Comparison of ENCODE assay signal across 9 cellular contexts in genomic region chr2:203871371-203871983, GRCh38. TPM values are rescaled to one million over a fixed set of nuclear protein-coding genes. Genes with fewer than 3 reads are reported as not detected.
DNase-seq lines count a peak whose midpoint lies in the region; ATAC-seq and TF ChIP-seq lines count a peak whose summit lies in the region.
"Had no signal": no experiment of that assay in that cellular context is flagged by ENCODE, and none has a peak within 500 bp of the region (broad histone marks: within the 10 kb centered on the region; RNA-seq: fewer than 3 reads in every experiment).

No MANE protein-coding gene starts in this region.

- DNase-seq in heart right ventricle (no peak), cardiac septum (ENCODE audit: low spot score) (no peak), SIG-M5 treated with dmso at 0.1 percent for 504 hours (lab: John Stamatoyannopoulos, UW; ENCODE audit: unreplicated experiment) (peak; percentile 72), NCI-H774 (lab: John Stamatoyannopoulos, UW) (no peak), NCI-H146 treated with DMSO at 0.1 percent for 48 hours (lab: John Stamatoyannopoulos, UW; ENCODE audit: unreplicated experiment) (no peak), mesothelial cell of epicardium (ENCODE audit: low spot score in 2 of 2, unreplicated experiment in 2 of 2) (no peak)

- H3K4me1 Mint-ChIP-seq in stimulated activated naive CD8-positive, alpha-beta T cell treated with anti-CD3 and anti-CD28 coated beads, Interleukin-15, Interleukin-2, amounts not matched to agents 100 ng/mL and 50 ng/mL, for 24 hours (ENCODE audit: low read depth): peaks cover 81% of the 10 kb centered on the region
- H3K4me1 Mint-ChIP-seq in mesothelial cell of epicardium: no peaks in the 10 kb centered on the region

- TF ChIP-seq CTCF in heart right ventricle (IDR thresholded peaks at IDR 0.05): no peak
- no peak for TF ChIP-seq CTCF in mesothelial cell of epicardium (IDR thresholded peaks at IDR 0.05; ENCODE audit: unreplicated experiment)

- H3K27me3 ChIP-seq in heart right ventricle: no peaks in the 10 kb centered on the region

- peak in 6 of 8 donors; percentile 27 to 57 (median 43) for ATAC-seq in heart right ventricle
- peak; percentile 91 for ATAC-seq in HG02763 (IDR thresholded peaks at IDR 0.05; ENCODE audit: unreplicated experiment)

- H3K9me3 ChIP-seq in heart right ventricle: no peaks in the 10 kb centered on the region

- no peak overlapping the region for H3K4me3 ChIP-seq in heart right ventricle

- peaks cover 0 to 20% (median 0%) of the 10 kb centered on the region in 9 donors for H3K4me1 ChIP-seq in heart right ventricle

- no peaks in the 10 kb centered on the region for H3K27me3 Mint-ChIP-seq in stimulated activated naive CD8-positive, alpha-beta T cell treated with anti-CD3 and anti-CD28 coated beads, Interleukin-15, Interleukin-2, amounts not matched to agents 100 ng/mL and 50 ng/mL, for 24 hours
- H3K27me3 Mint-ChIP-seq in mesothelial cell of epicardium (ENCODE audit: low read depth): peaks cover 41% of the 10 kb centered on the region

- intact Hi-C loops in heart right ventricle (cut with DNase I): no loop called here
- intact Hi-C loops in cardiac septum (cut with DNase I): no loop called here

- peak overlapping the region; percentile 96 for H3K27ac Mint-ChIP-seq in stimulated activated naive CD8-positive, alpha-beta T cell treated with anti-CD3 and anti-CD28 coated beads, Interleukin-15, Interleukin-2, amounts not matched to agents 100 ng/mL and 50 ng/mL, for 24 hours
- no peak overlapping the region for H3K27ac Mint-ChIP-seq in mesothelial cell of epicardium

- H3K36me3 ChIP-seq in heart right ventricle: no peaks in the 10 kb centered on the region

- peak overlapping the region in 3 of 10 donors; percentile 7 to 70 (median 28) for H3K27ac ChIP-seq in heart right ventricle

- peak overlapping the region; percentile 93 for H3K4me3 Mint-ChIP-seq in stimulated activated naive CD8-positive, alpha-beta T cell treated with anti-CD3 and anti-CD28 coated beads, Interleukin-15, Interleukin-2, amounts not matched to agents 100 ng/mL and 50 ng/mL, for 24 hours
- H3K4me3 Mint-ChIP-seq in mesothelial cell of epicardium: no peak overlapping the region

- 78 to 79% methylated on average over 6 of the region's 6 CpGs for WGBS in heart right ventricle, 2 donors

- peaks cover 71% of the 10 kb centered on the region for H3K36me3 Mint-ChIP-seq in stimulated activated naive CD8-positive, alpha-beta T cell treated with anti-CD3 and anti-CD28 coated beads, Interleukin-15, Interleukin-2, amounts not matched to agents 100 ng/mL and 50 ng/mL, for 24 hours (ENCODE audit: low read depth)
- H3K36me3 Mint-ChIP-seq in mesothelial cell of epicardium: no peaks in the 10 kb centered on the region

- H3K9me3 Mint-ChIP-seq in stimulated activated naive CD8-positive, alpha-beta T cell treated with anti-CD3 and anti-CD28 coated beads, Interleukin-15, Interleukin-2, amounts not matched to agents 100 ng/mL and 50 ng/mL, for 24 hours: peaks cover 5% of the 10 kb centered on the region
- H3K9me3 Mint-ChIP-seq in mesothelial cell of epicardium: no peaks in the 10 kb centered on the region

RNA-seq across cellular contexts. Expression of gene CTLA4, which starts 3.9 kb away (rescaled TPM):
- total RNA-seq in heart right ventricle (1 to 10 TPM in 2 of 10 donors, under 1 TPM in 4, not detected in 4; 0.17 to 1.6 (median 0.72) TPM), cardiac septum (not detected), mesothelial cell of epicardium (not detected in 3 replicates)
- under 1 TPM; 0.13 to 0.29 TPM for polyA plus RNA-seq in heart right ventricle
- total RNA-seq: M059J had no signal
